Comparison of ENCODE assay signal across 8 cellular contexts in genomic region chr12:121894633-121895032, GRCh38. TPM values are rescaled to one million over a fixed set of nuclear protein-coding genes. Genes with fewer than 3 reads are reported as not detected.
DNase-seq lines count a peak whose midpoint lies in the region; ATAC-seq, FAIRE-seq and TF ChIP-seq lines count a peak whose summit lies in the region.

No MANE protein-coding gene starts in this region.

- intact Hi-C loops in Panc1 (cut with micrococcal nuclease; ENCODE audit: unreplicated experiment), result no loop called here

- 82% methylated on average over 7 of the region's 7 CpGs for WGBS in smooth muscle cell (ENCODE audit: low lambda C conversion rate)

- peaks cover 47% of the 10 kb centered on the region for H3K79me2 ChIP-seq in smooth muscle cell (ENCODE audit: low read depth)

- BruUV-seq in Panc1 (replicated peaks; lab: Mats Ljungman, UMichigan), result no TSS peak

- H3K9me3 Mint-ChIP-seq in activated T-cell treated with anti-CD3 and anti-CD28 coated beads, Interleukin-2, amount 50 U/mL, for 24 hours, result no peaks in the 10 kb centered on the region
- no peaks in the 10 kb centered on the region for H3K9me3 Mint-ChIP-seq in activated T-cell treated with anti-CD3 and anti-CD28 coated beads, Interleukin-2, amount 50 U/mL, for 4 hours

- H3K36me3 ChIP-seq in Panc1 (ENCODE audit: control insufficient read depth, insufficient read depth, low read length) (peaks cover 2% of the 10 kb centered on the region; the same call in 1 of the 2 replicates), smooth muscle cell (ENCODE audit: low read depth) (no peaks in the 10 kb centered on the region)

- no peak overlapping the region for H3K4me3 Mint-ChIP-seq in activated T-cell treated with anti-CD3 and anti-CD28 coated beads, Interleukin-2, amount 50 U/mL, for 24 hours
- no peak overlapping the region for H3K4me3 Mint-ChIP-seq in activated T-cell treated with anti-CD3 and anti-CD28 coated beads, Interleukin-2, amount 50 U/mL, for 4 hours

- no peaks in the 10 kb centered on the region for H3K27me3 Mint-ChIP-seq in activated T-cell treated with anti-CD3 and anti-CD28 coated beads, Interleukin-2, amount 50 U/mL, for 24 hours
- H3K27me3 Mint-ChIP-seq in activated T-cell treated with anti-CD3 and anti-CD28 coated beads, Interleukin-2, amount 50 U/mL, for 4 hours (ENCODE audit: low read depth), result no peaks in the 10 kb centered on the region

- no peaks in the 10 kb centered on the region for H3F3A ChIP-seq in smooth muscle cell (ENCODE audit: low read depth)

- H3K9me3 ChIP-seq in Panc1 (ENCODE audit: control insufficient read depth, insufficient read depth, low read depth, low read length) (no peaks in the 10 kb centered on the region), smooth muscle cell (replicated peaks; ENCODE audit: low read depth) (no peaks in the 10 kb centered on the region)

- peaks cover 47% of the 10 kb centered on the region for H4K20me1 ChIP-seq in smooth muscle cell (ENCODE audit: low read depth)

- CTCF ChIA-PET in Panc1 (lab: Charles Lee), result interaction anchor here (1.2 kb wide), 1 partner anchor 129 kb away, joined by 4 read pairs; no protein-coding TSS in a partner anchor

- H3K36me3 Mint-ChIP-seq in activated T-cell treated with anti-CD3 and anti-CD28 coated beads, Interleukin-2, amount 50 U/mL, for 24 hours (ENCODE audit: low read depth), result peaks cover 74% of the 10 kb centered on the region
- peaks cover 28% of the 10 kb centered on the region for H3K36me3 Mint-ChIP-seq in activated T-cell treated with anti-CD3 and anti-CD28 coated beads, Interleukin-2, amount 50 U/mL, for 4 hours (ENCODE audit: insufficient read depth)

- H3K9ac ChIP-seq in smooth muscle cell (ENCODE audit: low read depth), result no peak overlapping the region

- no peak for DNase-seq in activated T-cell treated with anti-CD3 and anti-CD28 coated beads, Interleukin-2, amount 50 U/mL, for 24 hours
- no peak for DNase-seq in activated T-cell treated with anti-CD3 and anti-CD28 coated beads, Interleukin-2, amount 50 U/mL, for 4 hours
- DNase-seq in Panc1 (ENCODE audit: low read depth, low spot score) (no peak), fibroblast of mammary gland (ENCODE audit: low read depth) (peak; percentile 63), smooth muscle cell (lab: John Stamatoyannopoulos, UW; ENCODE audit: unreplicated experiment) (no peak), H54 (ENCODE audit: insufficient read length, low spot score) (no peak), mesenteric fat pad (ENCODE audit: low spot score) (no peak), nucleus accumbens (lab: John Stamatoyannopoulos, UW) (no peak)

- no peak for FAIRE-seq in H54 (lab: Jason Lieb, UNC)

- in situ Hi-C loops in Panc1 (cut with HindIII; ENCODE audit: low pct_unique_long_range_greater_than_20kb, low sequenced_read_pairs), result no loop called here

- POLR2A ChIA-PET in Panc1 (lab: Charles Lee), result no interaction called here

- no peak overlapping the region for H3K4me3 ChIP-seq in Panc1 (ENCODE audit: low read depth in 2 of 2, low read length in 2 of 2)
- no peak overlapping the region for H3K4me3 ChIP-seq in fibroblast of mammary gland (ENCODE audit: control insufficient read depth, low read depth, low read length)
- H3K4me3 ChIP-seq in smooth muscle cell, result no peak overlapping the region

- H3K27ac Mint-ChIP-seq in activated T-cell treated with anti-CD3 and anti-CD28 coated beads, Interleukin-2, amount 50 U/mL, for 24 hours, result peak overlapping the region; percentile 88

- H3K4me1 ChIP-seq in Panc1 (ENCODE audit: control insufficient read depth, insufficient read depth, low read length) (peaks cover 15% of the 10 kb centered on the region), smooth muscle cell (ENCODE audit: low read depth) (peaks cover 3% of the 10 kb centered on the region)

- peaks cover 38% of the 10 kb centered on the region for H3K4me1 Mint-ChIP-seq in activated T-cell treated with anti-CD3 and anti-CD28 coated beads, Interleukin-2, amount 50 U/mL, for 24 hours (ENCODE audit: low read depth)
- peaks cover 35% of the 10 kb centered on the region for H3K4me1 Mint-ChIP-seq in activated T-cell treated with anti-CD3 and anti-CD28 coated beads, Interleukin-2, amount 50 U/mL, for 4 hours (ENCODE audit: low read depth)

- H3K27me3 ChIP-seq in Panc1 (ENCODE audit: control insufficient read depth, insufficient read depth, low read length), result no peaks in the 10 kb centered on the region
- no peaks in the 10 kb centered on the region for H3K27me3 ChIP-seq in smooth muscle cell (ENCODE audit: low read depth)

- H2AFZ ChIP-seq in smooth muscle cell (ENCODE audit: low read depth), result no peak overlapping the region

- no peak for TF ChIP-seq POLR2A in H54 (IDR thresholded peaks at IDR 0.05; ENCODE audit: low read depth, low read length)

- H3K27ac ChIP-seq in Panc1 (ENCODE audit: low read length) (no peak overlapping the region), smooth muscle cell (ENCODE audit: low read depth) (peak overlapping the region; percentile 61)

- no peak overlapping the region for H3K4me2 ChIP-seq in smooth muscle cell

- ATAC-seq in activated T-cell treated with anti-CD3 and anti-CD28 coated beads, Interleukin-2, amount 50 U/mL, for 4 hours, result no peak
- ATAC-seq in Panc1, result peak; percentile 74

- no peak; the same call in 1 of the 2 replicates for TF ChIP-seq CTCF in Panc1 (IDR thresholded peaks at IDR 0.05)
- peak; percentile 31 for TF ChIP-seq CTCF in fibroblast of mammary gland (conservative IDR thresholded peaks at IDR 0.05; ENCODE audit: control insufficient read depth, insufficient read depth, low read depth, low read length)
- no peak for TF ChIP-seq CTCF in smooth muscle cell (IDR thresholded peaks at IDR 0.05; ENCODE audit: borderline replicate concordance, insufficient read depth, poor library complexity, severe bottlenecking)

RNA-seq across cellular contexts. Expression of gene PSMD9, which starts 6.0 kb away (rescaled TPM):
- 100 to 1,000 TPM in 2 of 3 donors, 10 to 100 TPM in 1; 97.7 to 106 (median 103) TPM for total RNA-seq in activated T-cell treated with anti-CD3 and anti-CD28 coated beads, Interleukin-2, amount 50 U/mL, for 4 hours
- total RNA-seq in Panc1 (2021; ENCODE audit: unreplicated experiment) (62.7 TPM), smooth muscle cell (33.9 and 42.4 TPM in 2 replicates), mesenteric fat pad (54.7 TPM)
- polyA plus RNA-seq in Panc1 (2012; ENCODE audit: insufficient read length), result 109 TPM
- polyA plus RNA-seq in smooth muscle cell, result 87.3 and 87.7 TPM in 2 replicates

RNA-seq across cellular contexts. Expression of gene CFAP251, which starts 23.8 kb away (rescaled TPM):
- under 1 TPM; 0.46 to 0.82 (median 0.78) TPM for total RNA-seq in activated T-cell treated with anti-CD3 and anti-CD28 coated beads, Interleukin-2, amount 50 U/mL, for 4 hours
- total RNA-seq in Panc1 (2021; ENCODE audit: unreplicated experiment) (4.2 TPM), smooth muscle cell (5.0 and 8.6 TPM in 2 replicates), mesenteric fat pad (2.1 TPM)
- 3.3 TPM for polyA plus RNA-seq in Panc1 (2012; ENCODE audit: insufficient read length)
- polyA plus RNA-seq in smooth muscle cell, result 1.2 and 7.1 TPM in 2 replicates

RNA-seq across cellular contexts. Expression of gene HPD, which starts 36.0 kb away (rescaled TPM):
- total RNA-seq in activated T-cell treated with anti-CD3 and anti-CD28 coated beads, Interleukin-2, amount 50 U/mL, for 4 hours, result under 1 TPM; 0.20 to 0.27 (median 0.26) TPM
- total RNA-seq in Panc1 (2021; ENCODE audit: unreplicated experiment), result 0.51 TPM
- polyA plus RNA-seq in Panc1 (2012; ENCODE audit: insufficient read length), result 0.57 TPM
- not detected in 2 replicates for total RNA-seq in smooth muscle cell
- polyA plus RNA-seq in smooth muscle cell, result 0.53 TPM in 1 of 2 replicates, not detected in the other
- total RNA-seq in mesenteric fat pad, result 2.2 TPM
